In the genomic region with DNA sequence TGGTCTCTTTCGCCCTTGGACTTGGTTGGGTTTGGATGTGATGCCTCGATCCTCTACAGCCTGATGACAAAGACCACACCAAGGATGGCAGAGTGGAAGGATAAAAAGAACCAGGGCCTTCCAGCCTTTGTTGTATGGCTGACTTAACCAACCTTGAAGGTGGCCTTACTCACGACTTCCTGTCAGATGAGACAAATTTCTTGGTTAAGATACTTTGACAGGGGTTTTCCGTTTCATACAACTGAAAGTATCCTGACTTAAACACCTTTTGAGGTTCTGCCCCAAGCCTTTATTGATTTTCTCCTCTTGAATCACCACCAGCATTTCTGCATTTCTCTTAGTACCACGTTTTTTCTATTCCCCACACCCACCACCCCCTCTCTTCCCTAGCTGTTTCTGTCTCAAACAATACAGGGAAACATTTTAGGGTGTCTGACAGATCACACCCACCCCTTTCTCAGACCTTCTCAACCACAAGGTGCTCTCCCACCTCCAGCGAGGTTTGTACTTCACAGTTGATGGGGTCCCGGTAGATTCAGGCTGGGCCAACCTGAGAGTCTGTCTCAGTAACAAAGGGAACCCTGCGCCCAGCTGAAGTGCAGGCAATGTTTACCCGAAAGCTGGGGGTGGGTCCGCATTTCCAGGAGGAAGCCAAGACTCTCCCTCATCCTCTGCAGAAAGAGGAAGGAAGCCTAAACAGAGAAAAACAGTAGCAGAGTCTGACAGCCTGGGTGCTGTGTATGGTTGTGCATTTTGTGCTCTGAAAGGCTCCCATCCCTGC, we compare ENCODE assay signal across 8 cellular contexts. TPM values are rescaled to one million over a fixed set of nuclear protein-coding genes. Genes with fewer than 3 reads are reported as not detected.
A peak's percentile ranks its signal among the peaks of the same experiment; 100 is the strongest.
DNase-seq lines count a peak whose midpoint lies in the region; ATAC-seq and TF ChIP-seq lines count a peak whose summit lies in the region.

No MANE protein-coding gene starts in this region.

- ATAC-seq in GM21528 (IDR thresholded peaks at IDR 0.05; ENCODE audit: low FRiP score, unreplicated experiment) = peak; percentile 81

- CTCF ChIA-PET in mammary epithelial cell (lab: Charles Lee; ENCODE audit: low non-redundant PET) = no interaction called here

- in situ Hi-C loops in mammary epithelial cell (cut with MboI; ENCODE audit: low sequenced_read_pairs in 2 of 2) = loop anchor here in 1 of 2 donors (25.0 kb wide), 1 partner anchor 501 kb away; no protein-coding TSS in a partner anchor

- no peaks in the 10 kb centered on the region for H3F3A ChIP-seq in DOHH2 (ENCODE audit: control insufficient read depth, insufficient read depth)

- no peaks in the 10 kb centered on the region for H3K9me2 ChIP-seq in DOHH2 (replicated peaks; ENCODE audit: control insufficient read depth, low read length)

- H3K36me3 ChIP-seq in DOHH2 (ENCODE audit: control insufficient read depth, low read length) (no peaks in the 10 kb centered on the region), KMS-11 (ENCODE audit: insufficient read depth) (no peaks in the 10 kb centered on the region), mammary epithelial cell (ENCODE audit: insufficient read depth, low read length) (no peaks in the 10 kb centered on the region)

- H2AFZ ChIP-seq in KMS-11 (ENCODE audit: low read depth) (peak overlapping the region; percentile 72), mammary epithelial cell (ENCODE audit: low read depth, low read length) (no peak overlapping the region)

- H3K4me1 ChIP-seq in DOHH2 (ENCODE audit: control insufficient read depth, low read length) = peaks cover 12% of the 10 kb centered on the region
- H3K4me1 ChIP-seq in KMS-11 (ENCODE audit: low read depth, poor library complexity, severe bottlenecking) = peaks cover 59% of the 10 kb centered on the region
- H3K4me1 ChIP-seq in mammary epithelial cell (ENCODE audit: insufficient read depth, low read length) = peaks cover 27% of the 10 kb centered on the region

- H3K9me3 ChIP-seq in DOHH2 (ENCODE audit: control insufficient read depth, insufficient read depth, low read length) (no peaks in the 10 kb centered on the region; the same call in 1 of the 2 replicates), mammary epithelial cell (replicated peaks; ENCODE audit: insufficient read depth, low read length) (no peaks in the 10 kb centered on the region)

- intact Hi-C loops in mammary epithelial cell (cut with micrococcal nuclease) = loop anchor here (5.0 kb wide), 1 partner anchor 334 kb away; a partner anchor contains a TSS

- TF ChIP-seq CTCF in DOHH2 (IDR thresholded peaks at IDR 0.05; ENCODE audit: low read depth, low read length, poor library complexity, severe bottlenecking) (no peak), KMS-11 (conservative IDR thresholded peaks at IDR 0.05; ENCODE audit: low read depth, low read length) (no peak), mammary epithelial cell (conservative IDR thresholded peaks at IDR 0.05 in 1 of 2, IDR thresholded peaks at IDR 0.05 in 1 of 2; ENCODE audit: extremely low read depth in 1 of 2, insufficient read depth in 1 of 2, low read depth in 1 of 2, low read length in 2 of 2) (no peak)

- H3K27ac ChIP-seq in DOHH2 (ENCODE audit: low read depth, low read length) = no peak overlapping the region
- H3K27ac ChIP-seq in KMS-11 = peak overlapping the region; percentile 99
- no peak overlapping the region for H3K27ac ChIP-seq in mammary epithelial cell (ENCODE audit: insufficient read depth, low read depth, low read length)

- H3K79me2 ChIP-seq in DOHH2 (ENCODE audit: control insufficient read depth, low read length) (no peaks in the 10 kb centered on the region), KMS-11 (ENCODE audit: insufficient read depth, low read depth) (no peaks in the 10 kb centered on the region), mammary epithelial cell (ENCODE audit: insufficient read depth, low read length) (peaks cover 4% of the 10 kb centered on the region)

- dilution Hi-C loops in mammary epithelial cell (cut with HindIII; ENCODE audit: low sequenced_read_pairs) = no loop called here

- H3K27me3 ChIP-seq in DOHH2 (ENCODE audit: control insufficient read depth, low read length) (peaks cover 18% of the 10 kb centered on the region), KMS-11 (ENCODE audit: insufficient read depth, low read depth) (no peaks in the 10 kb centered on the region), mammary epithelial cell (ENCODE audit: insufficient read depth, low read length) (no peaks in the 10 kb centered on the region)

- H3K4me3 ChIP-seq in DOHH2 (ENCODE audit: low read length) = 0 out of 2 replicates have a peak overlapping the region, but pooled peaks have one; percentile 3
- no peak overlapping the region for H3K4me3 ChIP-seq in KMS-11 (IDR thresholded peaks at IDR 0.05; ENCODE audit: insufficient read depth, low read depth, low read length)
- H3K4me3 ChIP-seq in mammary epithelial cell (replicated peaks in 1 of 3; ENCODE audit: insufficient read depth in 1 of 3, low read depth in 2 of 3, low read length in 3 of 3) = no peak overlapping the region

- 87% methylated on average over 8 of the region's 10 CpGs for WGBS in mammary epithelial cell (ENCODE audit: low coverage, missing lambda C conversion rate)

- peak; percentile 54 for DNase-seq in activated T-cell treated with anti-CD3 and anti-CD28 coated beads for 48 hours (ENCODE audit: low read depth)
- DNase-seq in renal cortical epithelial cell (ENCODE audit: low read depth) = peak; percentile 31
- DNase-seq in mammary epithelial cell = no peak
- no peak for DNase-seq in NCI-H2171 (lab: John Stamatoyannopoulos, UW)
- DNase-seq in COR-L47 (lab: John Stamatoyannopoulos, UW) = no peak

- H4K20me1 ChIP-seq in DOHH2 (ENCODE audit: control insufficient read depth, insufficient read depth, low read depth, low read length) (no peaks in the 10 kb centered on the region), KMS-11 (ENCODE audit: insufficient read depth) (no peaks in the 10 kb centered on the region), mammary epithelial cell (ENCODE audit: insufficient read depth, low read length) (no peaks in the 10 kb centered on the region)

- H3K4me2 ChIP-seq in DOHH2 (ENCODE audit: low read length) (peak overlapping the region; percentile 28), KMS-11 (peak overlapping the region; percentile 98), mammary epithelial cell (ENCODE audit: insufficient read depth, low read depth, low read length) (no peak overlapping the region)

- no TSS peak for BruUV-seq in mammary epithelial cell (replicated peaks; lab: Mats Ljungman, UMichigan)

- H3K9ac ChIP-seq in KMS-11 (peak overlapping the region; percentile 76), mammary epithelial cell (ENCODE audit: insufficient read depth, low read length) (no peak overlapping the region)

RNA-seq across cellular contexts. Expression of a gene that starts 5.0 kb away (rescaled TPM):
- total RNA-seq in renal cortical epithelial cell (12.2 and 28.4 TPM in 2 replicates), mammary epithelial cell (10 to 100 TPM; 19.0 to 38.4 TPM)
- polyA plus RNA-seq in mammary epithelial cell = 36.2 TPM
- polyA minus RNA-seq in mammary epithelial cell = 37.1 TPM

Comparison
In these comparisons a context has a peak if more than half of its experiments do, and no peak if none do; other contexts are left out.
1. DNase-seq: peak in activated T-cell treated with anti-CD3 and anti-CD28 coated beads for 48 hours (single experiment) and renal cortical epithelial cell (single experiment); none in mammary epithelial cell (single experiment), NCI-H2171 (single experiment) and COR-L47 (single experiment).